ENCODE assay signal across 1 cellular context in the genomic region with DNA sequence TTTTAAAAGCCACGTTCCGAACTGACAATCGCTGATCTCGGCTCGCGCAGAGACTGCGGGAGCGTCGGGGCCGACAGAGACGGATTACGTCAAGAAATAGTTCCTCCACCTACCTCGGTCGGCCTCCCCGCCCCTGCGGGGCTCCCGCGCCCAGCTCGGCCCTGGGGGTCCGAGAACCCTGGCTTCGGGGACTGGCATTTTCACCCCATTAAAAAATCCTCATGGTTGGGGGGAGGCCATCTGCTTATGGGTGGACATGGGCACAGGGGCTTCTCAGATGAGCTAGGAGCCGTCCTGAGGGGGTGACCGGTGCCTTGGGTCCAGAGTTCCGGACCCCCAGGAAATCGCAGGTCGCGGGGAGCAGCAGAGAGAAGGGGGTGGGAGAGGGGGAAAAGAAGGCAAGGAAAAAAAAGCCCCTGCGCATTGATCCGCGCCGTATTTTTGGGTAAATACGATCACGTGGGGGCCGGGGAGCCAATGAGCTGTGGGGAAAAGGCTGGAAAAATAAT.
A peak's percentile ranks its signal among the peaks of the same experiment; 100 is the strongest.
TF ChIP-seq lines count a peak whose summit lies in the region.

No MANE protein-coding gene starts in this region.

TF ChIP-seq in HEK293, 187 proteins besides CTCF, POLR2A, EP300 and RAD21 (continued from another document and continues in another):
- TF ChIP-seq ZNF138 (tag by site-specific recombination; IDR thresholded peaks at IDR 0.05; ENCODE audit: borderline replicate concordance): no peak
- TF ChIP-seq SCRT1 (tag by site-specific recombination; IDR thresholded peaks at IDR 0.05; ENCODE audit: borderline replicate concordance): no peak
- TF ChIP-seq ZNF792 (tag by site-specific recombination; IDR thresholded peaks at IDR 0.05): no peak
- no peak for TF ChIP-seq ZNF624 (tag by site-specific recombination; IDR thresholded peaks at IDR 0.05)
- TF ChIP-seq ZFP69B (tag by site-specific recombination; IDR thresholded peaks at IDR 0.05): 0 out of 2 replicates have a peak, but pooled peaks have one; percentile 14
- TF ChIP-seq SETDB1 (IDR thresholded peaks at IDR 0.05; ENCODE audit: insufficient read length, low read length): no peak
- no peak for TF ChIP-seq ZNF175 (tag by site-specific recombination; IDR thresholded peaks at IDR 0.05)
- TF ChIP-seq, protein P1, sequence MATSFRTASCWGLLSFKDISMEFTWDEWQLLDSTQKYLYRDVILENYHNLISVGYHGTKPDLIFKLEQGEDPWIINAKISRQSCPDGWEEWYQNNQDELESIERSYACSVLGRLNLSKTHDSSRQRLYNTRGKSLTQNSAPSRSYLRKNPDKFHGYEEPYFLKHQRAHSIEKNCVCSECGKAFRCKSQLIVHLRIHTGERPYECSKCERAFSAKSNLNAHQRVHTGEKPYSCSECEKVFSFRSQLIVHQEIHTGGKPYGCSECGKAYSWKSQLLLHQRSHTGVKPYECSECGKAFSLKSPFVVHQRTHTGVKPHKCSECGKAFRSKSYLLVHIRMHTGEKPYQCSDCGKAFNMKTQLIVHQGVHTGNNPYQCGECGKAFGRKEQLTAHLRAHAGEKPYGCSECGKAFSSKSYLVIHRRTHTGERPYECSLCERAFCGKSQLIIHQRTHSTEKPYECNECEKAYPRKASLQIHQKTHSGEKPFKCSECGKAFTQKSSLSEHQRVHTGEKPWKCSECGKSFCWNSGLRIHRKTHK (tag by site-specific recombination; IDR thresholded peaks at IDR 0.05): no peak
- TF ChIP-seq ZNF366 (tag by site-specific recombination; conservative IDR thresholded peaks at IDR 0.05): peak; percentile 72; the same call in 1 of the 2 replicates
- TF ChIP-seq ZNF837 (tag by site-specific recombination; IDR thresholded peaks at IDR 0.05): no peak
- TF ChIP-seq YY2 (tag by site-specific recombination; IDR thresholded peaks at IDR 0.05): no peak
- no peak for TF ChIP-seq GLI2 (tag by site-specific recombination; IDR thresholded peaks at IDR 0.05; ENCODE audit: borderline replicate concordance, low read depth)
- TF ChIP-seq SALL2 (tag by site-specific recombination; IDR thresholded peaks at IDR 0.05; ENCODE audit: borderline replicate concordance): no peak
- no peak for TF ChIP-seq ZNF221 (tag by site-specific recombination; IDR thresholded peaks at IDR 0.05; ENCODE audit: borderline replicate concordance)
- TF ChIP-seq, protein P2, sequence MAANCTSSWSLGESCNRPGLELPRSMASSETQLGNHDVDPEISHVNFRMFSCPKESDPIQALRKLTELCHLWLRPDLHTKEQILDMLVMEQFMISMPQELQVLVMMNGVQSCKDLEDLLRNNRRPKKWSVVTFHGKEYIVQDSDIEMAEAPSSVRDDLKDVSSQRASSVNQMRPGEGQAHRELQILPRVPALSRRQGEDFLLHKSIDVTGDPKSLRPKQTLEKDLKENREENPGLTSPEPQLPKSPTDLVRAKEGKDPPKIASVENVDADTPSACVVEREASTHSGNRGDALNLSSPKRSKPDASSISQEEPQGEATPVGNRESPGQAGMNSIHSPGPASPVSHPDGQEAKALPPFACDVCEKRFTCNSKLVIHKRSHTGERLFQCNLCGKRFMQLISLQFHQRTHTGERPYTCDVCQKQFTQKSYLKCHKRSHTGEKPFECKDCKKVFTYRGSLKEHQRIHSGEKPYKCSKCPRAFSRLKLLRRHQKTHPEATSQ (tag by site-specific recombination; IDR thresholded peaks at IDR 0.05): peak; percentile 80; the same call in 1 of the 2 replicates
- TF ChIP-seq, protein P3, sequence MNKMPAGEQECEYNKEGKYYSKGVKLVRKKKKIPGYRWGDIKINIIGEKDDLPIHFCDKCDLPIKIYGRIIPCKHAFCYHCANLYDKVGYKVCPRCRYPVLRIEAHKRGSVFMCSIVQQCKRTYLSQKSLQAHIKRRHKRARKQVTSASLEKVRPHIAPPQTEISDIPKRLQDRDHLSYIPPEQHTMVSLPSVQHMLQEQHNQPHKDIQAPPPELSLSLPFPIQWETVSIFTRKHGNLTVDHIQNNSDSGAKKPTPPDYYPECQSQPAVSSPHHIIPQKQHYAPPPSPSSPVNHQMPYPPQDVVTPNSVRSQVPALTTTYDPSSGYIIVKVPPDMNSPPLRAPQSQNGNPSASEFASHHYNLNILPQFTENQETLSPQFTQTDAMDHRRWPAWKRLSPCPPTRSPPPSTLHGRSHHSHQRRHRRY (tag by site-specific recombination; IDR thresholded peaks at IDR 0.05): no peak
- TF ChIP-seq ZNF155 (tag by site-specific recombination; IDR thresholded peaks at IDR 0.05): no peak
- TF ChIP-seq OSR2 (tag by site-specific recombination; IDR thresholded peaks at IDR 0.05): no peak
- no peak for TF ChIP-seq ZNF658 (tag by site-specific recombination; IDR thresholded peaks at IDR 0.05)
- no peak for TF ChIP-seq TCF7L2 (IDR thresholded peaks at IDR 0.05; ENCODE audit: borderline replicate concordance, low read depth, low read length)
- no peak for TF ChIP-seq ZNF777 (tag by site-specific recombination; IDR thresholded peaks at IDR 0.05; ENCODE audit: borderline replicate concordance)
- TF ChIP-seq WT1 (tag by site-specific recombination; IDR thresholded peaks at IDR 0.05): peak; percentile 21
- TF ChIP-seq, protein P4, sequence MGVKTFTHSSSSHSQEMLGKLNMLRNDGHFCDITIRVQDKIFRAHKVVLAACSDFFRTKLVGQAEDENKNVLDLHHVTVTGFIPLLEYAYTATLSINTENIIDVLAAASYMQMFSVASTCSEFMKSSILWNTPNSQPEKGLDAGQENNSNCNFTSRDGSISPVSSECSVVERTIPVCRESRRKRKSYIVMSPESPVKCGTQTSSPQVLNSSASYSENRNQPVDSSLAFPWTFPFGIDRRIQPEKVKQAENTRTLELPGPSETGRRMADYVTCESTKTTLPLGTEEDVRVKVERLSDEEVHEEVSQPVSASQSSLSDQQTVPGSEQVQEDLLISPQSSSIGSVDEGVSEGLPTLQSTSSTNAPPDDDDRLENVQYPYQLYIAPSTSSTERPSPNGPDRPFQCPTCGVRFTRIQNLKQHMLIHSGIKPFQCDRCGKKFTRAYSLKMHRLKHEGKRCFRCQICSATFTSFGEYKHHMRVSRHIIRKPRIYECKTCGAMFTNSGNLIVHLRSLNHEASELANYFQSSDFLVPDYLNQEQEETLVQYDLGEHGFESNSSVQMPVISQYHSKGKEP (tag by site-specific recombination; IDR thresholded peaks at IDR 0.05): no peak
- TF ChIP-seq ZNF626 (tag by site-specific recombination; IDR thresholded peaks at IDR 0.05): no peak
- no peak for TF ChIP-seq ZNF24 (tag by site-specific recombination; IDR thresholded peaks at IDR 0.05)
- TF ChIP-seq ZNF549 (tag by site-specific recombination; IDR thresholded peaks at IDR 0.05): no peak
- TF ChIP-seq, protein P5, sequence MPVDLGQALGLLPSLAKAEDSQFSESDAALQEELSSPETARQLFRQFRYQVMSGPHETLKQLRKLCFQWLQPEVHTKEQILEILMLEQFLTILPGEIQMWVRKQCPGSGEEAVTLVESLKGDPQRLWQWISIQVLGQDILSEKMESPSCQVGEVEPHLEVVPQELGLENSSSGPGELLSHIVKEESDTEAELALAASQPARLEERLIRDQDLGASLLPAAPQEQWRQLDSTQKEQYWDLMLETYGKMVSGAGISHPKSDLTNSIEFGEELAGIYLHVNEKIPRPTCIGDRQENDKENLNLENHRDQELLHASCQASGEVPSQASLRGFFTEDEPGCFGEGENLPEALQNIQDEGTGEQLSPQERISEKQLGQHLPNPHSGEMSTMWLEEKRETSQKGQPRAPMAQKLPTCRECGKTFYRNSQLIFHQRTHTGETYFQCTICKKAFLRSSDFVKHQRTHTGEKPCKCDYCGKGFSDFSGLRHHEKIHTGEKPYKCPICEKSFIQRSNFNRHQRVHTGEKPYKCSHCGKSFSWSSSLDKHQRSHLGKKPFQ (tag by site-specific recombination; IDR thresholded peaks at IDR 0.05): no peak
- no peak for TF ChIP-seq ZNF16 (tag by site-specific recombination; IDR thresholded peaks at IDR 0.05; ENCODE audit: low read depth)
- no peak for TF ChIP-seq ZNF530 (tag by site-specific recombination; IDR thresholded peaks at IDR 0.05; ENCODE audit: low read depth)
- 0 out of 2 replicates have a peak, but pooled peaks have one; percentile 21 for TF ChIP-seq ZNF610 (tag by site-specific recombination; IDR thresholded peaks at IDR 0.05; ENCODE audit: borderline replicate concordance)
- no peak for TF ChIP-seq PRDM1 (tag by site-specific recombination; IDR thresholded peaks at IDR 0.05)
- peak; percentile 97 for TF ChIP-seq BCL11B (tag by site-specific recombination; IDR thresholded peaks at IDR 0.05; ENCODE audit: low read depth)
- TF ChIP-seq ZNF670 (tag by site-specific recombination; IDR thresholded peaks at IDR 0.05; ENCODE audit: low read depth): no peak
- no peak for TF ChIP-seq ZSCAN30 (tag by site-specific recombination; IDR thresholded peaks at IDR 0.05)
- TF ChIP-seq ZNF548 (tag by site-specific recombination; IDR thresholded peaks at IDR 0.05): no peak
- no peak for TF ChIP-seq ZNF791 (tag by site-specific recombination; IDR thresholded peaks at IDR 0.05)
- no peak; the same call in 1 of the 2 replicates for TF ChIP-seq MZF1 (tag by site-specific recombination; IDR thresholded peaks at IDR 0.05; ENCODE audit: borderline replicate concordance)
- TF ChIP-seq, protein P6, sequence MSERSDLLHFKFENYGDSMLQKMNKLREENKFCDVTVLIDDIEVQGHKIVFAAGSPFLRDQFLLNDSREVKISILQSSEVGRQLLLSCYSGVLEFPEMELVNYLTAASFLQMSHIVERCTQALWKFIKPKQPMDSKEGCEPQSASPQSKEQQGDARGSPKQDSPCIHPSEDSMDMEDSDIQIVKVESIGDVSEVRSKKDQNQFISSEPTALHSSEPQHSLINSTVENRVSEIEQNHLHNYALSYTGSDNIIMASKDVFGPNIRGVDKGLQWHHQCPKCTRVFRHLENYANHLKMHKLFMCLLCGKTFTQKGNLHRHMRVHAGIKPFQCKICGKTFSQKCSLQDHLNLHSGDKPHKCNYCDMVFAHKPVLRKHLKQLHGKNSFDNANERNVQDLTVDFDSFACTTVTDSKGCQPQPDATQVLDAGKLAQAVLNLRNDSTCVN (tag by site-specific recombination; optimal IDR thresholded peaks at IDR 0.05): no peak
- TF ChIP-seq ZNF140 (tag by site-specific recombination; IDR thresholded peaks at IDR 0.05): no peak
- no peak for TF ChIP-seq SCRT2 (tag by site-specific recombination; IDR thresholded peaks at IDR 0.05)
- no peak for TF ChIP-seq HOXA7 (CRISPR knock-in tag; IDR thresholded peaks at IDR 0.05; ENCODE audit: borderline replicate concordance)
- no peak for TF ChIP-seq TRIM28 (IDR thresholded peaks at IDR 0.05; ENCODE audit: borderline replicate concordance, low read length)
- TF ChIP-seq ZBTB7A (tag by site-specific recombination; IDR thresholded peaks at IDR 0.05; ENCODE audit: low read depth): peak; percentile 93
- TF ChIP-seq, protein P7, sequence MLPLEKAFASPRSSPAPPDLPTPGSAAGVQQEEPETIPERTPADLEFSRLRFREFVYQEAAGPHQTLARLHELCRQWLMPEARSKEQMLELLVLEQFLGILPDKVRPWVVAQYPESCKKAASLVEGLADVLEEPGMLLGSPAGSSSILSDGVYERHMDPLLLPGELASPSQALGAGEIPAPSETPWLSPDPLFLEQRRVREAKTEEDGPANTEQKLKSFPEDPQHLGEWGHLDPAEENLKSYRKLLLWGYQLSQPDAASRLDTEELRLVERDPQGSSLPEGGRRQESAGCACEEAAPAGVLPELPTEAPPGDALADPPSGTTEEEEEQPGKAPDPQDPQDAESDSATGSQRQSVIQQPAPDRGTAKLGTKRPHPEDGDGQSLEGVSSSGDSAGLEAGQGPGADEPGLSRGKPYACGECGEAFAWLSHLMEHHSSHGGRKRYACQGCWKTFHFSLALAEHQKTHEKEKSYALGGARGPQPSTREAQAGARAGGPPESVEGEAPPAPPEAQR (tag by site-specific recombination; IDR thresholded peaks at IDR 0.05): no peak
- no peak for TF ChIP-seq ZNF555 (tag by site-specific recombination; conservative IDR thresholded peaks at IDR 0.05)
- no peak for TF ChIP-seq ZNF529 (tag by site-specific recombination; IDR thresholded peaks at IDR 0.05; ENCODE audit: insufficient replicate concordance)
- TF ChIP-seq, protein P8, sequence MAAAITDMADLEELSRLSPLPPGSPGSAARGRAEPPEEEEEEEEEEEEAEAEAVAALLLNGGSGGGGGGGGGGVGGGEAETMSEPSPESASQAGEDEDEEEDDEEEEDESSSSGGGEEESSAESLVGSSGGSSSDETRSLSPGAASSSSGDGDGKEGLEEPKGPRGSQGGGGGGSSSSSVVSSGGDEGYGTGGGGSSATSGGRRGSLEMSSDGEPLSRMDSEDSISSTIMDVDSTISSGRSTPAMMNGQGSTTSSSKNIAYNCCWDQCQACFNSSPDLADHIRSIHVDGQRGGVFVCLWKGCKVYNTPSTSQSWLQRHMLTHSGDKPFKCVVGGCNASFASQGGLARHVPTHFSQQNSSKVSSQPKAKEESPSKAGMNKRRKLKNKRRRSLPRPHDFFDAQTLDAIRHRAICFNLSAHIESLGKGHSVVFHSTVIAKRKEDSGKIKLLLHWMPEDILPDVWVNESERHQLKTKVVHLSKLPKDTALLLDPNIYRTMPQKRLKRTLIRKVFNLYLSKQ (tag by site-specific recombination; IDR thresholded peaks at IDR 0.05; ENCODE audit: borderline replicate concordance): no peak
- TF ChIP-seq ZNF354C (tag by site-specific recombination; IDR thresholded peaks at IDR 0.05; ENCODE audit: borderline replicate concordance, low read depth): no peak
- no peak for TF ChIP-seq REPIN1 (tag by site-specific recombination; IDR thresholded peaks at IDR 0.05; ENCODE audit: low read depth)
- no peak for TF ChIP-seq ZNF701 (tag by site-specific recombination; IDR thresholded peaks at IDR 0.05)
- TF ChIP-seq, protein P9, sequence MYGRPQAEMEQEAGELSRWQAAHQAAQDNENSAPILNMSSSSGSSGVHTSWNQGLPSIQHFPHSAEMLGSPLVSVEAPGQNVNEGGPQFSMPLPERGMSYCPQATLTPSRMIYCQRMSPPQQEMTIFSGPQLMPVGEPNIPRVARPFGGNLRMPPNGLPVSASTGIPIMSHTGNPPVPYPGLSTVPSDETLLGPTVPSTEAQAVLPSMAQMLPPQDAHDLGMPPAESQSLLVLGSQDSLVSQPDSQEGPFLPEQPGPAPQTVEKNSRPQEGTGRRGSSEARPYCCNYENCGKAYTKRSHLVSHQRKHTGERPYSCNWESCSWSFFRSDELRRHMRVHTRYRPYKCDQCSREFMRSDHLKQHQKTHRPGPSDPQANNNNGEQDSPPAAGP (tag by site-specific recombination; IDR thresholded peaks at IDR 0.05): no peak; the same call in 1 of the 2 replicates
- no peak for TF ChIP-seq ZNF121 (tag by site-specific recombination; IDR thresholded peaks at IDR 0.05)
- peak; percentile 37; the same call in 1 of the 2 replicates for TF ChIP-seq ZFP3 (tag by site-specific recombination; IDR thresholded peaks at IDR 0.05; ENCODE audit: low read depth)
